13 cellular contexts compared by ENCODE assay signal in the genomic region with DNA sequence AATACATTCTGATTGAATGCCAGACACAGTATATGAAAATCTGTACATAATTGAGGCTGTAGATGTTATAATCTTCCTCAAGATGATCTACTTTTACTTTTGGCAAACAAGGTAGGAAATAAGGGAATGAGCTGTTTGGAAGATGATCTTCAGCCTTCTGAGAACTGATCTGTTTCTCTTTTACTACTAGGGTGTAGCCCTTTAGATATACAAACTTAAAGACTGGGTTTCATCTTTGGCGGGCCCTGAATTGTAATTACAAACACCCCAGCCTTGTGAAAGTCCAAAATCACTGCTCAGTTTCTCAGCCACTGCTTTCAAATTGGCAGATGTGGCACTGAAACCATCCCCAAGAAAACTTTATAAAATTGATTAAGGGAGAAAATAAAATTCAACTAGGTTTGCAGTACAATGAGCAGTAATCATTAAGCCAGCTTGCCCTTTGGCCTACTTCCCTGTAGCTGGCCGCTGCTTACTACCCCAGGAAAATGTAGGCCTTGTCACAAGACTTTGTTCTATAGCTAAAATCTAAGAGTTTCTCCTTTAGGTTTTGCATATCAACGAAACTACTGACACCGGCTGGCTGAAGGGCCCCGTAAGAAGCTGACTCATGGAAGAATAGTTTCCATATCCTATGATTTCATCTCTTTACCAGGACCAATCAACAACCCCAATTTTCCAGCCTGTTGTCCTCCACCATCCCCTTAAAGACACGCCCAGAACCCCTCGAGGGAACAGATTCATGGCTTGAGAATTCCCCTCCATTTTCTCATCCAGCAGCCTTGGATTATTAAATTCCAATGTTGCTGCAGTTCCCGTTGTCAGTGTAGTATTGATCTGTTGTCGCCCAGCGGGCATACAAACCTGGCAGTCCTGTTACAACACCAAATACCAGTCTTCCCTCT.
DNase-seq lines count a peak whose midpoint lies in the region; ATAC-seq and TF ChIP-seq lines count a peak whose summit lies in the region.
"Had no signal": no experiment of that assay in that cellular context is flagged by ENCODE, and none has a peak within 500 bp of the region (broad histone marks: within the 10 kb centered on the region; RNA-seq: fewer than 3 reads in every experiment).

No MANE protein-coding gene starts in this region.

- no peaks in the 10 kb centered on the region for H3K9me3 ChIP-seq in transverse colon
- H3K9me3 ChIP-seq in thyroid gland = no peaks in the 10 kb centered on the region

- H3K36me3 ChIP-seq in transverse colon (no peaks in the 10 kb centered on the region), thyroid gland (no peaks in the 10 kb centered on the region)

- CTCF ChIA-PET in activated B cell treated with CpG ODN at 0.5 μM for 24 hours (lab: Charles Lee) = interaction anchor here (0.8 to 2.4 kb wide), 4 partner anchors 14 to 635 kb away, joined by 3 to 8 read pairs (median 4); no protein-coding TSS in a partner anchor

- DNase-seq in natural killer cell (no peak), activated B cell treated with CpG ODN at 0.5 μM for 24 hours (no peak), iris pigment epithelial cell (ENCODE audit: low read depth) (peak; percentile 97), transverse colon (peak; percentile 55), ecto neural progenitor cell (ENCODE audit: low spot score) (no peak), thyroid gland (no peak)
- DNase-seq in natural killer cell treated with Interleukin-12 subunit alpha and Interleukin-12 subunit beta and Interleukin-15 and Interleukin-18, amount 100 ng/mL, for 72 hours (ENCODE audit: low spot score) = no peak
- DNase-seq: cortex of kidney, T-helper 9 cell had no signal

- POLR2A ChIA-PET in activated B cell treated with CpG ODN at 0.5 μM for 24 hours (lab: Charles Lee) = interaction anchor here (0.5 to 0.8 kb wide), 3 partner anchors 19 to 203 kb away, joined by 3 to 4 read pairs (median 3); no protein-coding TSS in a partner anchor

- H3K9me3 Mint-ChIP-seq in natural killer cell = no peaks in the 10 kb centered on the region
- no peaks in the 10 kb centered on the region for H3K9me3 Mint-ChIP-seq in natural killer cell treated with Interleukin-12 subunit alpha and Interleukin-12 subunit beta and Interleukin-15 and Interleukin-18, amount 100 ng/mL, for 72 hours
- no peaks in the 10 kb centered on the region for H3K9me3 Mint-ChIP-seq in activated B cell treated with CpG ODN at 0.5 μM for 24 hours

- H3K27ac ChIP-seq in transverse colon (peak overlapping the region; percentile 76 to 85 (median 81)), thyroid gland (no peak overlapping the region)
- H3K27ac ChIP-seq: KMS-11 had no signal

- H3K27me3 Mint-ChIP-seq in natural killer cell (ENCODE audit: low read depth in 2 of 2) = no peaks in the 10 kb centered on the region
- no peaks in the 10 kb centered on the region for H3K27me3 Mint-ChIP-seq in natural killer cell treated with Interleukin-12 subunit alpha and Interleukin-12 subunit beta and Interleukin-15 and Interleukin-18, amount 100 ng/mL, for 72 hours
- no peaks in the 10 kb centered on the region for H3K27me3 Mint-ChIP-seq in activated B cell treated with CpG ODN at 0.5 μM for 24 hours

- H3K4me1 Mint-ChIP-seq in natural killer cell = peaks cover 0 to 5% of the 10 kb centered on the region in 2 donors
- no peaks in the 10 kb centered on the region for H3K4me1 Mint-ChIP-seq in natural killer cell treated with Interleukin-12 subunit alpha and Interleukin-12 subunit beta and Interleukin-15 and Interleukin-18, amount 100 ng/mL, for 72 hours (ENCODE audit: low read depth in 2 of 2)
- peaks cover 40% of the 10 kb centered on the region for H3K4me1 Mint-ChIP-seq in activated B cell treated with CpG ODN at 0.5 μM for 24 hours

- ATAC-seq in natural killer cell = no peak
- ATAC-seq in natural killer cell treated with Interleukin-12 subunit alpha and Interleukin-12 subunit beta and Interleukin-15 and Interleukin-18, amount 100 ng/mL, for 72 hours = no peak
- ATAC-seq in activated B cell treated with CpG ODN at 0.5 μM for 24 hours (ENCODE audit: low read depth) = peak; percentile 59
- ATAC-seq in HG03045 (IDR thresholded peaks at IDR 0.05; ENCODE audit: unreplicated experiment) = no peak
- ATAC-seq: sciatic nerve had no signal

- WGBS in transverse colon (ENCODE audit: low coverage in 1 of 2), 2 donors = 55 to 59% methylated on average over 8 to 10 of the region's 10 CpGs
- 86 to 91% methylated on average over 10 of the region's 10 CpGs for WGBS in thyroid gland, 2 donors

- H3K27ac Mint-ChIP-seq in natural killer cell = peak overlapping the region; percentile 25 to 54
- H3K27ac Mint-ChIP-seq in natural killer cell treated with Interleukin-12 subunit alpha and Interleukin-12 subunit beta and Interleukin-15 and Interleukin-18, amount 100 ng/mL, for 72 hours = no peak overlapping the region
- peak overlapping the region; percentile 93 for H3K27ac Mint-ChIP-seq in activated B cell treated with CpG ODN at 0.5 μM for 24 hours

- intact Hi-C loops in natural killer cell (cut with micrococcal nuclease) (no loop called here), activated B cell treated with CpG ODN at 0.5 μM for 24 hours (cut with micrococcal nuclease) (loop anchor here (1.0 to 5.0 kb wide), 2 partner anchors 202 to 284 kb away; a partner anchor contains a TSS), transverse colon (cut with DNase I; ENCODE audit: low total_unique reads) (no loop called here), thyroid gland (cut with DNase I) (no loop called here)

- in situ Hi-C loops in transverse colon (cut with MboI; ENCODE audit: low pct_ligation_motif_present in 1 of 4, low pct_unique_long_range_greater_than_20kb in 1 of 4, low sequenced_read_pairs in 3 of 4) = no loop called here

- TF ChIP-seq CTCF in natural killer cell (IDR thresholded peaks at IDR 0.05) = no peak
- no peak for TF ChIP-seq CTCF in activated B cell treated with CpG ODN at 0.5 μM for 24 hours (IDR thresholded peaks at IDR 0.05)
- TF ChIP-seq CTCF in transverse colon (IDR thresholded peaks at IDR 0.05) = no peak
- no peak for TF ChIP-seq CTCF in thyroid gland (IDR thresholded peaks at IDR 0.05)

- H3K36me3 Mint-ChIP-seq in natural killer cell (no peaks in the 10 kb centered on the region), activated B cell treated with CpG ODN at 0.5 μM for 24 hours (ENCODE audit: low read depth) (peaks cover 6% of the 10 kb centered on the region)
- H3K36me3 Mint-ChIP-seq in natural killer cell treated with Interleukin-12 subunit alpha and Interleukin-12 subunit beta and Interleukin-15 and Interleukin-18, amount 100 ng/mL, for 72 hours = no peaks in the 10 kb centered on the region

- no peak for TF ChIP-seq EP300 in transverse colon (IDR thresholded peaks at IDR 0.05; ENCODE audit: low read depth)

- no peak overlapping the region for H3K4me3 ChIP-seq in transverse colon
- H3K4me3 ChIP-seq in thyroid gland (replicated peaks in 1 of 3) = no peak overlapping the region
- H3K4me3 ChIP-seq: BLaER1 treated with 17β-estradiol and CSF1 and Interleukin-3, amounts not matched to agents 10 nM and 100 nM had no signal

- H3K27me3 ChIP-seq in transverse colon (no peaks in the 10 kb centered on the region), thyroid gland (no peaks in the 10 kb centered on the region)
- H3K27me3 ChIP-seq: BLaER1 treated with 17β-estradiol and CSF1 and Interleukin-3, amounts not matched to agents 10 nM and 100 nM had no signal

- TF ChIP-seq POLR2A in transverse colon (IDR thresholded peaks at IDR 0.05) (no peak), thyroid gland (IDR thresholded peaks at IDR 0.05) (no peak)

- H3K4me1 ChIP-seq in transverse colon (peaks cover 24 to 56% (median 43%) of the 10 kb centered on the region in 4 donors), thyroid gland (no peaks in the 10 kb centered on the region)

- H3K4me3 Mint-ChIP-seq in natural killer cell (no peak overlapping the region), activated B cell treated with CpG ODN at 0.5 μM for 24 hours (peak overlapping the region; percentile 41)
- no peak overlapping the region for H3K4me3 Mint-ChIP-seq in natural killer cell treated with Interleukin-12 subunit alpha and Interleukin-12 subunit beta and Interleukin-15 and Interleukin-18, amount 100 ng/mL, for 72 hours

Comparison
In these comparisons a context has a peak if more than half of its experiments do, and no peak if none do; other contexts are left out.
1. H3K27ac Mint-ChIP-seq: peak in natural killer cell (2 of 2) and activated B cell treated with CpG ODN at 0.5 μM for 24 hours (single experiment); none in natural killer cell treated with Interleukin-12 subunit alpha and Interleukin-12 subunit beta and Interleukin-15 and Interleukin-18, amount 100 ng/mL, for 72 hours (0 of 2).
2. DNase-seq: peak in iris pigment epithelial cell (single experiment) and transverse colon (single experiment); none in natural killer cell (single experiment), natural killer cell treated with Interleukin-12 subunit alpha and Interleukin-12 subunit beta and Interleukin-15 and Interleukin-18, amount 100 ng/mL, for 72 hours (single experiment), activated B cell treated with CpG ODN at 0.5 μM for 24 hours (single experiment), ecto neural progenitor cell (single experiment) and thyroid gland (0 of 2).
3. H3K27ac ChIP-seq: peak in transverse colon (4 of 4); none in thyroid gland (0 of 3).